In the genomic region with DNA sequence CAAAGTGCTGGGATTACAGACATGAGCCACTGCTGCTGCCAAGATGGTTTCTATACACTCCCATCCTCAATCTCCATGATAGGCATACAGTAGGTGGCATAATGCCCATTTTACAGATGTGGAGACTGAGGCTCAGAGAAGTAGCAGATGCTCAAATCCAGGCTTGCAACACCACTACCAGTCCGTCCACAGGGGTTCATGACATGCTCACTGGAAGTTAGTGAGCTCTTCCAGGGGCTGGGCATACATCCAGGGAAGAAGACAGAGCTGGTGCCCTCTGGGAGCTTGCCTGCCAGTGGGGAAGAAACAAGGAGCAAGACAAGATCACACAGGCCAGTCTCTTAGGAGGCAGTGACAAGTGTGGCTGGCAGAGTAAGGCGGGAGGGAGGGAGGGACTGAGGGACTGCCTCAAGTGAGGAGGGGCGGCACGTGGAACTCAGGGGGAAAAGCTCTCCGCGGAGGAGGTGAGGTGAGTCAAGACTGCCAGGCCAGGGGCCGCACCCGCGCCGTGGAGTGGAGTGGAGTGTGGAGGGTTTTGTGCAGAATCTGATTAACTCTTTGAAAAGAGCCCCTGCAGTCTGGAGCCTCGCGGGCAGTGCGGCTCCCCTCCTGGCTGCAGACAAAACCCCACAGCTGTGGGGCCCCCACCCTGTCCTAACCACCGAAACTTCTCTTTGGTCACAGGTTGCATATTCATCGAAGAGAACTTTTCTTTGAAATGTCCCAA, we compare ENCODE assay signal across 8 cellular contexts. TPM values are rescaled to one million over a fixed set of nuclear protein-coding genes. Genes with fewer than 3 reads are reported as not detected.
DNase-seq lines count a peak whose midpoint lies in the region; ATAC-seq and TF ChIP-seq lines count a peak whose summit lies in the region.

No MANE protein-coding gene starts in this region.

- peaks cover 3% of the 10 kb centered on the region for H3K27me3 Mint-ChIP-seq in progenitor cell of endocrine pancreas

- peaks cover 13% of the 10 kb centered on the region for H3K4me1 Mint-ChIP-seq in progenitor cell of endocrine pancreas (ENCODE audit: low read depth)

- peaks cover 41% of the 10 kb centered on the region for H3K36me3 ChIP-seq in brain microvascular endothelial cell (replicated peaks)

- H3K27ac ChIP-seq in brain microvascular endothelial cell, result no peak overlapping the region

- H3K4me3 Mint-ChIP-seq in progenitor cell of endocrine pancreas (ENCODE audit: low read depth), result no peak overlapping the region

- in situ Hi-C loops in brain microvascular endothelial cell (cut with HindIII; ENCODE audit: low pct_ligation_motif_present, low sequenced_read_pairs), result no loop called here

- no peak overlapping the region for H3K4me3 ChIP-seq in brain microvascular endothelial cell (ENCODE audit: low read depth, low read length)

- H3K36me3 Mint-ChIP-seq in progenitor cell of endocrine pancreas (ENCODE audit: insufficient read depth), result peaks cover 16% of the 10 kb centered on the region

- TF ChIP-seq CTCF in brain microvascular endothelial cell (IDR thresholded peaks at IDR 0.05; ENCODE audit: low read depth, low read length, missing control alignments) (peak; percentile 3), progenitor cell of endocrine pancreas (IDR thresholded peaks at IDR 0.05; ENCODE audit: unreplicated experiment) (no peak)

- ATAC-seq in GM18868 (IDR thresholded peaks at IDR 0.05; ENCODE audit: unreplicated experiment) (peak; percentile 64), HG03280 (IDR thresholded peaks at IDR 0.05; ENCODE audit: unreplicated experiment) (peak; percentile 53), HG02642 (IDR thresholded peaks at IDR 0.05; ENCODE audit: poor library complexity, unreplicated experiment) (no peak), HG03139 (IDR thresholded peaks at IDR 0.05; ENCODE audit: unreplicated experiment) (no peak), GM21576 (IDR thresholded peaks at IDR 0.05; ENCODE audit: unreplicated experiment) (no peak), HG03442 (IDR thresholded peaks at IDR 0.05; ENCODE audit: unreplicated experiment) (no peak)

- no peaks in the 10 kb centered on the region for H3K27me3 ChIP-seq in brain microvascular endothelial cell (replicated peaks)

- peak overlapping the region; percentile 68 for H3K27ac Mint-ChIP-seq in progenitor cell of endocrine pancreas

- no peaks in the 10 kb centered on the region for H3K9me3 Mint-ChIP-seq in progenitor cell of endocrine pancreas (ENCODE audit: low read depth)

- DNase-seq in brain microvascular endothelial cell, result no peak
- DNase-seq in progenitor cell of endocrine pancreas (ENCODE audit: low spot score, unreplicated experiment), result no peak

RNA-seq across cellular contexts. Expression of gene SREBF1, which starts 27.9 kb away (rescaled TPM):
- 85.0 and 98.9 TPM in 2 replicates for total RNA-seq in progenitor cell of endocrine pancreas

Comparison
In these comparisons a context has a peak if more than half of its experiments do, and no peak if none do; other contexts are left out.
1. ATAC-seq: peak in GM18868 (single experiment) and HG03280 (single experiment); none in HG02642 (single experiment), HG03139 (single experiment), GM21576 (single experiment) and HG03442 (single experiment).